8 cellular contexts compared by ENCODE assay signal in the genomic region with DNA sequence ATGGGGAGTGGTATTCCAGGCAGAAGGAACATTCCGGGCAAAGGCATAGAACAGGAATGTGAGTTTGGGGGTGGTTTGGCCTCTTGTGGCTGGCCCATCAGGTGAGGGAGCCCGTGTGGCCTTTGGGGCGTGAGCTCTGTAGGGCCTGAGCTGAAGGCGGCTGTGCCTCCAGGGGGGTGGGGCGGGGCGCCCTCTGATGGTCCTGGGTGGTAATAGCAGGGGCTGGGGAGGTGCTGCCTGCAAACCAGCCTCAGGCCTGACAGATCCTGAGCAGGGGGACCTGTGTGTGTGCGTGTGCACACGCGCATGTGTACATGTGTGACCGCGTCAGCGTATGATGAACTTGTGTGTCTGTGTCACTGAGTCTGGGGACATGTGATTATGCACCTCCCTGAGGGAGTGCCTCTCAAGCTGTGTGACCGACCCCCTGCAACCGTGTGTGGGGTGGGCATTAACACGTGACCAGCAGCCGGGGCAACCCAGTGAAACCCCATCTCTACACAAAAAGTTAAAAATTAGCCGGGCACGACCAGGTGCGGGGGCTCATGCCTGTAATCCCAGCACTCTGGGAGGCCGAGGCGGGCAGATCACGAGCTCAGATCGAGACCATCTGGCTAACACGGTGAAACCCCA.
DNase-seq lines count a peak whose midpoint lies in the region; ATAC-seq and TF ChIP-seq lines count a peak whose summit lies in the region.
"Not testable (repeated sequence)": the region's sequence is repeated elsewhere in the genome, so short reads cannot be mapped to it uniquely, and the experiment has no call there.

No MANE protein-coding gene starts in this region.

- not testable (repeated sequence) for H2BK15ac ChIP-seq in mesendoderm (replicated peaks; ENCODE audit: low read depth)

- DNase-seq in AG09309 (ENCODE audit: low read depth); foreskin fibroblast: not testable (repeated sequence)
- DNase-seq in GM13977 (ENCODE audit: low spot score), result peak; percentile 69
- DNase-seq in NCI-H2171 treated with DMSO at 0.1 percent for 48 hours (lab: John Stamatoyannopoulos, UW), result peak; percentile 66
- DNase-seq in activated CD4-positive, alpha-beta T cell treated with anti-CD3 and anti-CD28 coated beads for 36 hours, result peak; percentile 79
- peak; percentile 50 for DNase-seq in activated naive CD8-positive, alpha-beta T cell treated with anti-CD3 and anti-CD28 coated beads, Interleukin-2, amount 10 ng/mL, durations not matched to agents 7 days and 5 days
- DNase-seq in mesendoderm, result peak; percentile 50
- peak in 2 of 3 experiments; percentile 25 to 59 for DNase-seq in stimulated activated CD4-positive, alpha-beta T cell treated with anti-CD3 and anti-CD28 coated beads, TNF-alpha, amount 100 ng/mL, for 24 hours (ENCODE audit: low read depth in 3 of 3)

- H3K27ac Mint-ChIP-seq in activated CD4-positive, alpha-beta T cell treated with anti-CD3 and anti-CD28 coated beads for 36 hours; activated naive CD8-positive, alpha-beta T cell treated with anti-CD3 and anti-CD28 coated beads, Interleukin-2, amount 10 ng/mL, durations not matched to agents 7 days and 5 days: not testable (repeated sequence)

- not testable (repeated sequence) for H3K4me1 Mint-ChIP-seq in activated CD4-positive, alpha-beta T cell treated with anti-CD3 and anti-CD28 coated beads for 36 hours; activated naive CD8-positive, alpha-beta T cell treated with anti-CD3 and anti-CD28 coated beads, Interleukin-2, amount 10 ng/mL, durations not matched to agents 7 days and 5 days

- ATAC-seq in activated CD4-positive, alpha-beta T cell treated with anti-CD3 and anti-CD28 coated beads for 36 hours, result peak; percentile 80
- ATAC-seq in activated naive CD8-positive, alpha-beta T cell treated with anti-CD3 and anti-CD28 coated beads, Interleukin-2, amount 10 ng/mL, durations not matched to agents 7 days and 5 days (ENCODE audit: low read depth), result peak; percentile 45

- not testable (repeated sequence) for H3K36me3 ChIP-seq in mesendoderm (ENCODE audit: control insufficient read depth, insufficient read depth, low read length)

- in situ Hi-C loops in GM13977 (cut with MboI; ENCODE audit: low pct_unique_long_range_greater_than_20kb, low sequenced_read_pairs, unreplicated experiment), result not testable (repeated sequence)

- POLR2A ChIA-PET in activated CD4-positive, alpha-beta T cell treated with anti-CD3 and anti-CD28 coated beads for 36 hours (lab: Charles Lee); activated naive CD8-positive, alpha-beta T cell treated with anti-CD3 and anti-CD28 coated beads, Interleukin-2, amount 10 ng/mL, durations not matched to agents 7 days and 5 days (lab: Charles Lee): not testable (repeated sequence)

- TF ChIP-seq CTCF in AG09309 (IDR thresholded peaks at IDR 0.05; ENCODE audit: control insufficient read depth, insufficient read depth, low read depth, low read length, missing control alignments) (peak; percentile 63), GM13977 (IDR thresholded peaks at IDR 0.05; ENCODE audit: extremely low read depth, insufficient read depth, missing control alignments) (peak; percentile 63), foreskin fibroblast (IDR thresholded peaks at IDR 0.05; ENCODE audit: low read depth, low read length) (peak; percentile 34)

- not testable (repeated sequence) for H2BK5ac ChIP-seq in mesendoderm (ENCODE audit: low read length)

- H3K36me3 Mint-ChIP-seq in activated CD4-positive, alpha-beta T cell treated with anti-CD3 and anti-CD28 coated beads for 36 hours (ENCODE audit: low read depth); activated naive CD8-positive, alpha-beta T cell treated with anti-CD3 and anti-CD28 coated beads, Interleukin-2, amount 10 ng/mL, durations not matched to agents 7 days and 5 days: not testable (repeated sequence)

- H4K5ac ChIP-seq in mesendoderm (ENCODE audit: low read length), result not testable (repeated sequence)

- not testable (repeated sequence) for H3K4me2 ChIP-seq in mesendoderm (ENCODE audit: low read length)

- H3K79me1 ChIP-seq in mesendoderm (ENCODE audit: low read length), result not testable (repeated sequence)

- H3K23ac ChIP-seq in mesendoderm (ENCODE audit: low read length), result not testable (repeated sequence)

- not testable (repeated sequence) for H3K4me3 ChIP-seq in AG09309 (ENCODE audit: control insufficient read depth, low read depth, low read length); foreskin fibroblast (ENCODE audit: low read depth in 1 of 2, low read length in 2 of 2); mesendoderm (ENCODE audit: low read length)

- H3K56ac ChIP-seq in mesendoderm (ENCODE audit: low read length), result not testable (repeated sequence)

- not testable (repeated sequence) for H3K9me3 Mint-ChIP-seq in activated CD4-positive, alpha-beta T cell treated with anti-CD3 and anti-CD28 coated beads for 36 hours (ENCODE audit: low read depth); activated naive CD8-positive, alpha-beta T cell treated with anti-CD3 and anti-CD28 coated beads, Interleukin-2, amount 10 ng/mL, durations not matched to agents 7 days and 5 days

- CTCF ChIA-PET in activated CD4-positive, alpha-beta T cell treated with anti-CD3 and anti-CD28 coated beads for 36 hours (lab: Charles Lee), result interaction anchor here (0.6 to 2.0 kb wide), 5 partner anchors 9 to 1910 kb away, joined by 3 to 5 read pairs (median 3); no protein-coding TSS in a partner anchor

- not testable (repeated sequence) for H3K27ac ChIP-seq in mesendoderm (ENCODE audit: low read depth, low read length)

- not testable (repeated sequence) for H3K79me2 ChIP-seq in mesendoderm (ENCODE audit: control insufficient read depth, insufficient read depth, low read length)

- not testable (repeated sequence) for H3K4me1 ChIP-seq in mesendoderm (ENCODE audit: control insufficient read depth, low read depth, low read length)

- intact Hi-C loops in activated CD4-positive, alpha-beta T cell treated with anti-CD3 and anti-CD28 coated beads for 36 hours (cut with DNase I, micrococcal nuclease), result not testable (repeated sequence)

- H2AK5ac ChIP-seq in mesendoderm (ENCODE audit: low read length), result not testable (repeated sequence)

- H3K18ac ChIP-seq in mesendoderm (ENCODE audit: low read length), result not testable (repeated sequence)

- WGBS in mesendoderm (ENCODE audit: extremely low coverage, insufficient coverage, low lambda C conversion rate), result no CpG with 5 or more reads among the region's 24 CpGs

- H4K8ac ChIP-seq in mesendoderm (ENCODE audit: low read depth, low read length), result not testable (repeated sequence)

- not testable (repeated sequence) for H3K4ac ChIP-seq in mesendoderm (ENCODE audit: low read depth, low read length)

- H3K27me3 Mint-ChIP-seq in activated CD4-positive, alpha-beta T cell treated with anti-CD3 and anti-CD28 coated beads for 36 hours; activated naive CD8-positive, alpha-beta T cell treated with anti-CD3 and anti-CD28 coated beads, Interleukin-2, amount 10 ng/mL, durations not matched to agents 7 days and 5 days: not testable (repeated sequence)

- H3K9ac ChIP-seq in mesendoderm (ENCODE audit: low read length), result not testable (repeated sequence)

- not testable (repeated sequence) for H3K27me3 ChIP-seq in mesendoderm (ENCODE audit: insufficient read depth, low read length, poor library complexity)

- H2BK120ac ChIP-seq in mesendoderm (ENCODE audit: low read depth, low read length), result not testable (repeated sequence)

- not testable (repeated sequence) for H3K4me3 Mint-ChIP-seq in activated CD4-positive, alpha-beta T cell treated with anti-CD3 and anti-CD28 coated beads for 36 hours; activated naive CD8-positive, alpha-beta T cell treated with anti-CD3 and anti-CD28 coated beads, Interleukin-2, amount 10 ng/mL, durations not matched to agents 7 days and 5 days
